In the genomic region with DNA sequence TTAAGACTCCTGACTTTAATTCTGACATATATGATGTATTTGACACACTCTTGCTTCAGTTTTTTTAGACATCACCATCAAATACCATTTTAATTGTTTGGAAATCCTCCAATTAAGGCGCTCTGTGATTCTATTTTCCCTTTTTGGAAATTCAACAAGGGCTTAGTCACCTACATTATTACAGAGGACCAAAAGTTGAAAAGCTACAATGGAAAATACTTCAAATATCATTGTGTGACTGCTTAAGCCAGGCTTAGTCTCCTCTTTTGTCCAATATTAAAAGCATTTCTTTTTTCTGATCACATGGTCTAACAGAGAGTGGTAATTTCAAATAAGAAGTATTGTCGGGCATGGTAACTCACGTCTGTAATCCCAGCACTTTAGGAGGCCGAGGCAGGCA, we compare ENCODE assay signal across 30 cellular contexts.
"Had no signal": no experiment of that assay in that cellular context is flagged by ENCODE, and none has a peak within 500 bp of the region (broad histone marks: within the 10 kb centered on the region; RNA-seq: fewer than 3 reads in every experiment).

No MANE protein-coding gene starts in this region.

- H3K4me3 ChIP-seq: hepatocyte, pancreas, right lobe of liver, smooth muscle cell, thyroid gland had no signal

- H3K36me3 ChIP-seq: brain microvascular endothelial cell, neutrophil, pancreas, right lobe of liver, thyroid gland had no signal

- H3K27me3 Mint-ChIP-seq: activated CD8-positive, alpha-beta memory T cell treated with anti-CD3 and anti-CD28 coated beads, Interleukin-2, amount 10 ng/mL, durations not matched to agents 7 days and 5 days; activated naive CD8-positive, alpha-beta T cell treated with anti-CD3 and anti-CD28 coated beads, Interleukin-2, amount 50 U/mL, for 24 hours; dendritic cell treated with granulocyte-macrophage colony-stimulating factor and Interleukin-4, amounts not matched to agents 40 ng/mL and 50 ng/mL, for 4 days; T-helper 17 cell had no signal

- H3K4me1 ChIP-seq: pancreas, right lobe of liver, thyroid gland had no signal

- ATAC-seq: activated CD4-positive, CD25-positive, alpha-beta regulatory T cell treated with anti-CD3 and anti-CD28 coated beads, Interleukin-2, amount 50 U/mL, for 24 hours; activated CD8-positive, alpha-beta memory T cell treated with anti-CD3 and anti-CD28 coated beads, Interleukin-2, amount 10 ng/mL, durations not matched to agents 7 days and 5 days; activated naive CD8-positive, alpha-beta T cell treated with anti-CD3 and anti-CD28 coated beads, Interleukin-2, amount 50 U/mL, for 24 hours; foreskin keratinocyte; left ventricle myocardium superior; T-helper 17 cell had no signal

- H3K4me1 Mint-ChIP-seq: activated CD4-positive, alpha-beta memory T cell treated with anti-CD3 and anti-CD28 coated beads, Interleukin-2, amount 10 ng/mL, durations not matched to agents 7 days and 5 days; activated CD4-positive, alpha-beta T cell treated with anti-CD3 and anti-CD28 coated beads, Interleukin-2, amount 10 ng/mL, durations not matched to agents 24 days and 14 days; activated CD8-positive, alpha-beta memory T cell treated with anti-CD3 and anti-CD28 coated beads, Interleukin-2, amount 10 ng/mL, durations not matched to agents 7 days and 5 days; activated naive CD8-positive, alpha-beta T cell treated with anti-CD3 and anti-CD28 coated beads, Interleukin-2, amount 50 U/mL, for 24 hours; nephron; T-helper 17 cell had no signal

- H3K9me3 ChIP-seq: neutrophil, pancreas, right lobe of liver, thyroid gland had no signal

- H3K36me3 Mint-ChIP-seq: activated CD8-positive, alpha-beta memory T cell treated with anti-CD3 and anti-CD28 coated beads, Interleukin-2, amount 10 ng/mL, durations not matched to agents 7 days and 5 days had no signal

- H3K27me3 ChIP-seq: brain microvascular endothelial cell, foreskin keratinocyte, hepatocyte, neutrophil, pancreas, right lobe of liver, thyroid gland had no signal

- DNase-seq: activated CD4-positive, alpha-beta memory T cell treated with anti-CD3 and anti-CD28 coated beads, Interleukin-2, amount 10 ng/mL, durations not matched to agents 7 days and 5 days; activated CD4-positive, alpha-beta T cell treated with anti-CD3 and anti-CD28 coated beads, Interleukin-2, amount 10 ng/mL, durations not matched to agents 24 days and 14 days; activated CD8-positive, alpha-beta memory T cell treated with anti-CD3 and anti-CD28 coated beads, Interleukin-2, amount 10 ng/mL, durations not matched to agents 7 days and 5 days; activated effector memory CD4-positive, alpha-beta T cell treated with anti-CD3 and anti-CD28 coated beads, Interleukin-2, amount 50 U/mL, for 16 hours; activated naive CD4-positive, alpha-beta T cell treated with anti-CD3 and anti-CD28 coated beads, Interleukin-2, amount 50 U/mL, for 16 hours; activated naive CD8-positive, alpha-beta T cell treated with anti-CD3 and anti-CD28 coated beads, Interleukin-2, amount 50 U/mL, for 24 hours; activated T-cell treated with anti-CD3 and anti-CD28 coated beads for 4 hours; anterior cingulate cortex; brain microvascular endothelial cell; caudate nucleus; effector CD4-positive, alpha-beta T cell; erythroblast; foreskin keratinocyte; left ventricle myocardium superior; mammary epithelial cell; midbrain; pancreas; right lobe of liver; stimulated activated CD4-positive, alpha-beta T cell treated with anti-CD3 and anti-CD28 coated beads, Interleukin-15, amount 100 ng/mL, for 24 hours; stimulated activated CD4-positive, alpha-beta T cell treated with anti-CD3 and anti-CD28 coated beads, Interleukin-2, amount 100 ng/mL, for 48 hours; stimulated activated naive CD4-positive, alpha-beta T cell; SW 1271; T-helper 17 cell had no signal

- H3K27ac ChIP-seq: brain microvascular endothelial cell, foreskin keratinocyte, neutrophil, pancreas, right lobe of liver, thyroid gland had no signal

- H3K27ac Mint-ChIP-seq: activated CD4-positive, alpha-beta memory T cell treated with anti-CD3 and anti-CD28 coated beads, Interleukin-2, amount 10 ng/mL, durations not matched to agents 7 days and 5 days; activated CD4-positive, alpha-beta T cell treated with anti-CD3 and anti-CD28 coated beads, Interleukin-2, amount 10 ng/mL, durations not matched to agents 24 days and 14 days; activated CD8-positive, alpha-beta memory T cell treated with anti-CD3 and anti-CD28 coated beads, Interleukin-2, amount 10 ng/mL, durations not matched to agents 7 days and 5 days; activated naive CD8-positive, alpha-beta T cell treated with anti-CD3 and anti-CD28 coated beads, Interleukin-2, amount 50 U/mL, for 24 hours; dendritic cell treated with granulocyte-macrophage colony-stimulating factor and Interleukin-4, amounts not matched to agents 40 ng/mL and 50 ng/mL, for 4 days; nephron; T-helper 17 cell had no signal

- H3K4me3 Mint-ChIP-seq: activated CD4-positive, alpha-beta memory T cell treated with anti-CD3 and anti-CD28 coated beads, Interleukin-2, amount 10 ng/mL, durations not matched to agents 7 days and 5 days; activated CD4-positive, alpha-beta T cell treated with anti-CD3 and anti-CD28 coated beads, Interleukin-2, amount 10 ng/mL, durations not matched to agents 24 days and 14 days; activated CD8-positive, alpha-beta memory T cell treated with anti-CD3 and anti-CD28 coated beads, Interleukin-2, amount 10 ng/mL, durations not matched to agents 7 days and 5 days; activated naive CD8-positive, alpha-beta T cell treated with anti-CD3 and anti-CD28 coated beads, Interleukin-2, amount 50 U/mL, for 24 hours; dendritic cell treated with granulocyte-macrophage colony-stimulating factor and Interleukin-4, amounts not matched to agents 40 ng/mL and 50 ng/mL, for 4 days; nephron; T-helper 17 cell had no signal
